Comparison of ENCODE assay signal across 1 cellular context in genomic region chr13:27362064-27362751, GRCh38.
A peak's percentile ranks its signal among the peaks of the same experiment; 100 is the strongest.
TF ChIP-seq lines count a peak whose summit lies in the region.

No MANE protein-coding gene starts in this region.

TF ChIP-seq in HepG2, 621 proteins besides CTCF, POLR2A, EP300 and RAD21 (continued from another document):
- TF ChIP-seq ARID4A (CRISPR knock-in tag; IDR thresholded peaks at IDR 0.05; ENCODE audit: borderline replicate concordance): peak; percentile 31; the same call in 1 of the 2 replicates
- 0 out of 2 replicates have a peak, but pooled peaks have one; percentile 14 for TF ChIP-seq ZNF280B (CRISPR knock-in tag; IDR thresholded peaks at IDR 0.05; ENCODE audit: borderline replicate concordance)
- peak; percentile 41; the same call in 1 of the 2 replicates for TF ChIP-seq ZMYM4 (CRISPR knock-in tag; IDR thresholded peaks at IDR 0.05)
- peak; percentile 18 for TF ChIP-seq HNRNPLL (IDR thresholded peaks at IDR 0.05; ENCODE audit: low read depth, low read length, poor library complexity, severe bottlenecking)
- 0 out of 2 replicates have a peak, but pooled peaks have one; percentile 32 for TF ChIP-seq GATAD1 (CRISPR knock-in tag; IDR thresholded peaks at IDR 0.05)
- TF ChIP-seq ZMYM3 (CRISPR knock-in tag; IDR thresholded peaks at IDR 0.05): no peak
- TF ChIP-seq ZMAT5 (CRISPR knock-in tag; IDR thresholded peaks at IDR 0.05; ENCODE audit: borderline replicate concordance, low read depth): no peak
- TF ChIP-seq FOXA1 (IDR thresholded peaks at IDR 0.05): no peak
- TF ChIP-seq FOXA1 (CRISPR knock-in tag; IDR thresholded peaks at IDR 0.05): peak; percentile 17; the same call in 1 of the 2 replicates
- peak; percentile 16; the same call in 1 of the 2 replicates for TF ChIP-seq HOXA3 (CRISPR knock-in tag; IDR thresholded peaks at IDR 0.05)
- no peak for TF ChIP-seq PRDM15 (CRISPR knock-in tag; IDR thresholded peaks at IDR 0.05)
- peak; percentile 30 for TF ChIP-seq ZNF883 (CRISPR knock-in tag; IDR thresholded peaks at IDR 0.05; ENCODE audit: not compliant biosample characterization)
- 0 out of 2 replicates have a peak, but pooled peaks have one; percentile 57 for TF ChIP-seq ZNF598 (CRISPR knock-in tag; IDR thresholded peaks at IDR 0.05; ENCODE audit: borderline replicate concordance)
- peak; percentile 52 for TF ChIP-seq TEAD3 (CRISPR knock-in tag; optimal IDR thresholded peaks at IDR 0.05; ENCODE audit: borderline replicate concordance)
- no peak for TF ChIP-seq PAF1 (CRISPR knock-in tag; IDR thresholded peaks at IDR 0.05)
- TF ChIP-seq NR2F1 (CRISPR knock-in tag; IDR thresholded peaks at IDR 0.05): 0 out of 4 replicates have a peak, but pooled peaks of 1 of the 2 experiments have one; percentile 14
- peak; percentile 11; the same call in 1 of the 2 replicates for TF ChIP-seq ETV5 (CRISPR knock-in tag; IDR thresholded peaks at IDR 0.05; ENCODE audit: borderline replicate concordance)
- peak; percentile 30; the same call in 1 of the 2 replicates for TF ChIP-seq EEA1 (CRISPR knock-in tag; IDR thresholded peaks at IDR 0.05; ENCODE audit: borderline replicate concordance)
- no peak for TF ChIP-seq HNF1A (IDR thresholded peaks at IDR 0.05; ENCODE audit: low read depth)
- no peak for TF ChIP-seq HNF1A (CRISPR knock-in tag; IDR thresholded peaks at IDR 0.05; ENCODE audit: borderline replicate concordance)
- TF ChIP-seq CREB1 (IDR thresholded peaks at IDR 0.05): no peak
- no peak for TF ChIP-seq CREB1 (CRISPR knock-in tag; IDR thresholded peaks at IDR 0.05)
- TF ChIP-seq MXD4 (CRISPR knock-in tag; IDR thresholded peaks at IDR 0.05): peak; percentile 69; the same call in 1 of the 2 replicates
- TF ChIP-seq KMT2A (CRISPR knock-in tag; IDR thresholded peaks at IDR 0.05): peak; percentile 50; the same call in 1 of the 2 replicates
- no peak for TF ChIP-seq SOX13 (IDR thresholded peaks at IDR 0.05)
- TF ChIP-seq SOX13 (CRISPR knock-in tag; conservative IDR thresholded peaks at IDR 0.05 in 1 of 2, IDR thresholded peaks at IDR 0.05 in 1 of 2): no peak
